In genomic region chr17:29914819-29915537, GRCh38 we compare ENCODE assay signal across 30 cellular contexts. TPM values are rescaled to one million over a fixed set of nuclear protein-coding genes. Genes with fewer than 3 reads are reported as not detected.
DNase-seq lines count a peak whose midpoint lies in the region; TF ChIP-seq lines count a peak whose summit lies in the region.
"Had no signal": no experiment of that assay in that cellular context is flagged by ENCODE, and none has a peak within 500 bp of the region (broad histone marks: within the 10 kb centered on the region; RNA-seq: fewer than 3 reads in every experiment).

No MANE protein-coding gene starts in this region.

- intact Hi-C loops in adrenal gland (cut with DNase I), result no loop called here

- H3K9me3 ChIP-seq in adrenal gland (replicated peaks in 1 of 3), result no peaks in the 10 kb centered on the region
- H3K9me3 ChIP-seq: right atrium auricular region, SK-N-SH, thoracic aorta had no signal

- DNase-seq in COLO829 (ENCODE audit: low spot score), result peak; percentile 54
- peak; percentile 84 for DNase-seq in SK-MEL-5 (ENCODE audit: low read depth, low spot score)
- DNase-seq in medulla oblongata (ENCODE audit: extremely low spot score), result peak; percentile 40
- DNase-seq in adrenal gland, result no peak
- DNase-seq in HuH-7 (ENCODE audit: low spot score), result no peak
- no peak for DNase-seq in NCI-H1105 treated with DMSO at 0.1 percent for 48 hours (lab: John Stamatoyannopoulos, UW)
- DNase-seq: activated CD4-positive, alpha-beta T cell treated with anti-CD3 and anti-CD28 coated beads, Interleukin-2, amount 50 U/mL, for 48 hours; activated naive CD4-positive, alpha-beta T cell treated with Interleukin-2 at 50 U/mL for 16 hours; activated T-cell treated with anti-CD3 and anti-CD28 coated beads, Interleukin-2, amount 50 U/mL, for 72 hours; caudate nucleus; CD8-positive, alpha-beta memory T cell; EL; erythroblast; H7; head of caudate nucleus; IMR-90; NCI-H1048; NCI-H2029; NCI-H446; NCI-H82; posterior cingulate gyrus; SK-N-SH; stimulated activated naive CD4-positive, alpha-beta T cell treated with Interleukin-2 at 50 U/mL for 16 hours; T-helper 17 cell had no signal

- no peak overlapping the region; the same call in 1 of the 2 replicates for H3K27ac ChIP-seq in KMS-11
- no peak overlapping the region for H3K27ac ChIP-seq in adrenal gland
- H3K27ac ChIP-seq: right atrium auricular region, RWPE1, thoracic aorta had no signal

- no peak overlapping the region for H3K4me3 ChIP-seq in KMS-11 (IDR thresholded peaks at IDR 0.05; ENCODE audit: insufficient read depth, low read depth, low read length)
- no peak overlapping the region for H3K4me3 ChIP-seq in adrenal gland
- H3K4me3 ChIP-seq: right atrium auricular region, smooth muscle cell, thoracic aorta had no signal

- H2AFZ ChIP-seq in KMS-11 (ENCODE audit: low read depth), result no peak overlapping the region

- peaks cover 8% of the 10 kb centered on the region; the same call in 1 of the 2 replicates for H3K79me2 ChIP-seq in KMS-11 (ENCODE audit: insufficient read depth, low read depth)

- 65 to 75% (median 67%) methylated on average over 2 of the region's 2 CpGs for WGBS in adrenal gland, 4 donors

- peak overlapping the region; percentile 14; the same call in 1 of the 2 replicates for H3K4me2 ChIP-seq in KMS-11
- H3K4me2 ChIP-seq: SK-N-SH, smooth muscle cell had no signal

- TF ChIP-seq POLR2A in adrenal gland (IDR thresholded peaks at IDR 0.05), result no peak

- H3K9ac ChIP-seq in KMS-11, result no peak overlapping the region
- H3K9ac ChIP-seq: SK-N-SH had no signal

- in situ Hi-C loops in SK-MEL-5 (cut with HindIII; ENCODE audit: low pct_unique_long_range_greater_than_20kb, low sequenced_read_pairs), result no loop called here

- H3K36me3 ChIP-seq in KMS-11 (ENCODE audit: insufficient read depth) (no peaks in the 10 kb centered on the region), adrenal gland (replicated peaks in 1 of 2) (no peaks in the 10 kb centered on the region)
- H3K36me3 ChIP-seq: right atrium auricular region, thoracic aorta had no signal

- H3K4me1 ChIP-seq in KMS-11 (ENCODE audit: low read depth, poor library complexity, severe bottlenecking), result peaks cover 25% of the 10 kb centered on the region
- peaks cover 0 to 11% of the 10 kb centered on the region in 2 donors for H3K4me1 ChIP-seq in adrenal gland (replicated peaks in 1 of 2)

- H3K27me3 ChIP-seq in KMS-11 (ENCODE audit: insufficient read depth, low read depth) (no peaks in the 10 kb centered on the region), adrenal gland (no peaks in the 10 kb centered on the region)
- H3K27me3 ChIP-seq: right atrium auricular region had no signal

- no peaks in the 10 kb centered on the region for H4K20me1 ChIP-seq in KMS-11 (ENCODE audit: insufficient read depth)

- TF ChIP-seq CTCF in KMS-11 (conservative IDR thresholded peaks at IDR 0.05; ENCODE audit: low read depth, low read length) (no peak), adrenal gland (IDR thresholded peaks at IDR 0.05) (no peak)

RNA-seq across cellular contexts. Expression of gene SSH2, which starts 15.1 kb away (rescaled TPM):
- 15.2 and 18.3 TPM in 2 replicates for total RNA-seq in SK-MEL-5 (2014; rRNA removed; shearing (Covaris generic))
- 15.1 and 28.9 TPM in 2 replicates for polyA plus RNA-seq in SK-MEL-5 (2015; cell fraction: cytosol; rRNA removed)
- 22.9 and 23.8 TPM in 2 replicates for polyA plus RNA-seq in SK-MEL-5 (2015; cell fraction: nucleus; rRNA removed)
- total RNA-seq in adrenal gland, result 10 to 100 TPM in 7 of 8 donors, 1 to 10 TPM in 1; 7.6 to 35.8 (median 22.5) TPM
- polyA plus RNA-seq in adrenal gland, result 10 to 100 TPM in 2 of 3 donors, 1 to 10 TPM in 1; 8.1 to 13.1 (median 12.4) TPM

RNA-seq across cellular contexts. Expression of gene EFCAB5, which starts 26.5 kb away (rescaled TPM):
- total RNA-seq in SK-MEL-5 (2014; rRNA removed; shearing (Covaris generic)), result 0.08 and 1.8 TPM in 2 replicates
- polyA plus RNA-seq in SK-MEL-5 (2015; cell fraction: cytosol; rRNA removed), result 0.02 and 0.57 TPM in 2 replicates
- polyA plus RNA-seq in SK-MEL-5 (2015; cell fraction: nucleus; rRNA removed), result 0.38 TPM in 1 of 2 replicates, not detected in the other
- under 1 TPM in 2 of 8 donors, not detected in 6; 0.18 to 0.76 TPM for total RNA-seq in adrenal gland
- polyA plus RNA-seq in adrenal gland, result under 1 TPM; 0.03 to 0.20 (median 0.08) TPM
- total RNA-seq: H7, IMR-90, right atrium auricular region, smooth muscle cell had no signal
- polyA plus RNA-seq: BJ had no signal

Comparison
In these comparisons a context has a peak if more than half of its experiments do, and no peak if none do; other contexts are left out.
1. DNase-seq: peak in COLO829 (single experiment), SK-MEL-5 (single experiment) and medulla oblongata (single experiment); none in adrenal gland (0 of 7), HuH-7 (single experiment) and NCI-H1105 treated with DMSO at 0.1 percent for 48 hours (single experiment).